ENCODE assay signal across 14 cellular contexts in genomic region chr16:49019826-49020401, GRCh38.
A peak's percentile ranks its signal among the peaks of the same experiment; 100 is the strongest.
DNase-seq lines count a peak whose midpoint lies in the region; TF ChIP-seq lines count a peak whose summit lies in the region.
"Had no signal": no experiment of that assay in that cellular context is flagged by ENCODE, and none has a peak within 500 bp of the region (broad histone marks: within the 10 kb centered on the region; RNA-seq: fewer than 3 reads in every experiment).

No MANE protein-coding gene starts in this region.

- TF ChIP-seq CTCF in endodermal cell (conservative IDR thresholded peaks at IDR 0.05) (no peak), hepatocyte (IDR thresholded peaks at IDR 0.05; ENCODE audit: poor library complexity) (no peak)

- H4K20me1 ChIP-seq in hepatocyte (ENCODE audit: insufficient read depth, poor library complexity, severe bottlenecking), result no peaks in the 10 kb centered on the region

- 83 to 88% methylated on average over 10 to 15 of the region's 15 CpGs for WGBS in endodermal cell (ENCODE audit: insufficient coverage in 1 of 2, insufficient read length in 1 of 2), 2 experiments
- WGBS in hepatocyte (ENCODE audit: low lambda C conversion rate, missing lambda C conversion rate), result 83% methylated on average over 15 of the region's 15 CpGs

- no peak overlapping the region for H2AFZ ChIP-seq in hepatocyte

- H3K9me3 ChIP-seq in endodermal cell (ENCODE audit: control insufficient read depth, low read length) (no peaks in the 10 kb centered on the region), hepatocyte (ENCODE audit: low read depth) (no peaks in the 10 kb centered on the region)
- H3K9me3 ChIP-seq: heart right ventricle, testis had no signal

- H3K79me2 ChIP-seq in hepatocyte, result no peaks in the 10 kb centered on the region

- no peak overlapping the region for H3K4me2 ChIP-seq in hepatocyte

- no peaks in the 10 kb centered on the region for H3K36me3 Mint-ChIP-seq in endodermal cell (ENCODE audit: low read depth)
- no peaks in the 10 kb centered on the region for H3K36me3 Mint-ChIP-seq in activated CD4-positive, alpha-beta memory T cell treated with anti-CD3 and anti-CD28 coated beads, Interleukin-2, amount 10 ng/mL, durations not matched to agents 7 days and 5 days (ENCODE audit: low read depth)

- peaks cover 8% of the 10 kb centered on the region for H3K4me1 ChIP-seq in endodermal cell (ENCODE audit: control insufficient read depth, insufficient read depth, low read length)
- H3K4me1 ChIP-seq in hepatocyte (ENCODE audit: insufficient read depth), result no peaks in the 10 kb centered on the region
- H3K4me1 ChIP-seq: testis had no signal

- no peaks in the 10 kb centered on the region for H3K36me3 ChIP-seq in endodermal cell (ENCODE audit: control insufficient read depth, insufficient read depth, low read length)
- H3K36me3 ChIP-seq in hepatocyte (replicated peaks; ENCODE audit: insufficient read depth, low read depth), result no peaks in the 10 kb centered on the region
- H3K36me3 ChIP-seq: heart right ventricle had no signal

- no peak overlapping the region for H3K4me3 Mint-ChIP-seq in endodermal cell
- H3K4me3 Mint-ChIP-seq in activated CD4-positive, alpha-beta memory T cell treated with anti-CD3 and anti-CD28 coated beads, Interleukin-2, amount 10 ng/mL, durations not matched to agents 7 days and 5 days, result no peak overlapping the region
- H3K4me3 Mint-ChIP-seq: activated CD8-positive, alpha-beta T cell treated with anti-CD3 and anti-CD28 coated beads, Interleukin-2, amount 10 ng/mL, durations not matched to agents 7 days and 5 days had no signal

- H3K27me3 ChIP-seq in endodermal cell (ENCODE audit: control insufficient read depth, insufficient read depth, low read length, poor library complexity, severe bottlenecking) (no peaks in the 10 kb centered on the region), hepatocyte (peaks cover 9% of the 10 kb centered on the region)
- H3K27me3 ChIP-seq: testis had no signal

- no peaks in the 10 kb centered on the region for H3K9me3 Mint-ChIP-seq in endodermal cell
- no peaks in the 10 kb centered on the region for H3K9me3 Mint-ChIP-seq in activated CD4-positive, alpha-beta memory T cell treated with anti-CD3 and anti-CD28 coated beads, Interleukin-2, amount 10 ng/mL, durations not matched to agents 7 days and 5 days

- no peak overlapping the region for H3K9ac ChIP-seq in endodermal cell (ENCODE audit: extremely low read depth, low read length, poor library complexity, severe bottlenecking)

- no peak overlapping the region for H3K27ac ChIP-seq in endodermal cell (ENCODE audit: low read depth, low read length)
- no peak overlapping the region for H3K27ac ChIP-seq in hepatocyte
- H3K27ac ChIP-seq: epithelial cell of prostate, heart right ventricle, testis had no signal

- H3K4me3 ChIP-seq in endodermal cell (ENCODE audit: low read length) (no peak overlapping the region), hepatocyte (no peak overlapping the region)
- H3K4me3 ChIP-seq: heart right ventricle, testis had no signal

- CTCF ChIA-PET in activated CD4-positive, alpha-beta memory T cell treated with anti-CD3 and anti-CD28 coated beads, Interleukin-2, amount 10 ng/mL, durations not matched to agents 7 days and 5 days (lab: Charles Lee), result no interaction called here

- POLR2A ChIA-PET in activated CD4-positive, alpha-beta memory T cell treated with anti-CD3 and anti-CD28 coated beads, Interleukin-2, amount 10 ng/mL, durations not matched to agents 7 days and 5 days (lab: Charles Lee), result no interaction called here

- H3K27ac Mint-ChIP-seq in endodermal cell, result no peak overlapping the region
- H3K27ac Mint-ChIP-seq in activated CD4-positive, alpha-beta memory T cell treated with anti-CD3 and anti-CD28 coated beads, Interleukin-2, amount 10 ng/mL, durations not matched to agents 7 days and 5 days, result no peak overlapping the region
- H3K27ac Mint-ChIP-seq: activated CD8-positive, alpha-beta T cell treated with anti-CD3 and anti-CD28 coated beads, Interleukin-2, amount 10 ng/mL, durations not matched to agents 7 days and 5 days had no signal

- peaks cover 22% of the 10 kb centered on the region for H3K4me1 Mint-ChIP-seq in endodermal cell
- no peaks in the 10 kb centered on the region for H3K4me1 Mint-ChIP-seq in activated CD4-positive, alpha-beta memory T cell treated with anti-CD3 and anti-CD28 coated beads, Interleukin-2, amount 10 ng/mL, durations not matched to agents 7 days and 5 days

- no peaks in the 10 kb centered on the region for H3K9me2 ChIP-seq in hepatocyte (replicated peaks; ENCODE audit: insufficient read depth)

- H3K27me3 Mint-ChIP-seq in endodermal cell (ENCODE audit: insufficient read depth), result peaks cover 2% of the 10 kb centered on the region
- no peaks in the 10 kb centered on the region for H3K27me3 Mint-ChIP-seq in activated CD4-positive, alpha-beta memory T cell treated with anti-CD3 and anti-CD28 coated beads, Interleukin-2, amount 10 ng/mL, durations not matched to agents 7 days and 5 days

- DNase-seq in NCI-H1436 (lab: John Stamatoyannopoulos, UW) (peak; percentile 52), NCI-H1436 treated with DMSO at 0.1 percent for 48 hours (lab: John Stamatoyannopoulos, UW) (no peak), NCI-H69 (lab: John Stamatoyannopoulos, UW) (peak; percentile 97), endodermal cell (peak; percentile 45), superior temporal gyrus (ENCODE audit: extremely low spot score) (peak; percentile 18), hepatocyte (ENCODE audit: low spot score) (no peak), RPMI8226 (no peak)
- DNase-seq in activated CD4-positive, alpha-beta memory T cell treated with anti-CD3 and anti-CD28 coated beads, Interleukin-2, amount 10 ng/mL, durations not matched to agents 7 days and 5 days, result no peak
- DNase-seq: activated CD8-positive, alpha-beta T cell treated with anti-CD3 and anti-CD28 coated beads, Interleukin-2, amount 10 ng/mL, durations not matched to agents 7 days and 5 days; activated gamma-delta T cell; heart right ventricle; stimulated activated CD4-positive, alpha-beta T cell treated with anti-CD3 and anti-CD28 coated beads, Interleukin-12 subunit alpha, Interleukin-12 subunit beta, amount 100 ng/mL, for 4 hours; testis had no signal

Comparison
In these comparisons a context has a peak if more than half of its experiments do, and no peak if none do; other contexts are left out.
1. DNase-seq: peak in NCI-H1436 (single experiment), NCI-H69 (single experiment), endodermal cell (single experiment) and superior temporal gyrus (single experiment); none in NCI-H1436 treated with DMSO at 0.1 percent for 48 hours (single experiment), activated CD4-positive, alpha-beta memory T cell treated with anti-CD3 and anti-CD28 coated beads, Interleukin-2, amount 10 ng/mL, durations not matched to agents 7 days and 5 days (single experiment), hepatocyte (single experiment) and RPMI8226 (single experiment).